Comparison of ENCODE assay signal across 1 cellular context in genomic region chr3:40452876-40453730, GRCh38.
TF ChIP-seq lines count a peak whose summit lies in the region.

No MANE protein-coding gene starts in this region.

TF ChIP-seq in GM12878, 131 proteins besides CTCF, POLR2A, EP300 and RAD21 (continued from another document):
- peak; percentile 22; the same call in 1 of the 3 replicates for TF ChIP-seq POU2F2 (IDR thresholded peaks at IDR 0.05; ENCODE audit: borderline replicate concordance, low read depth, low read length)
